Comparison of ENCODE assay signal across 12 cellular contexts in genomic region chr15:67413770-67414429, GRCh38.
DNase-seq lines count a peak whose midpoint lies in the region; ATAC-seq, FAIRE-seq and TF ChIP-seq lines count a peak whose summit lies in the region.
"Had no signal": no experiment of that assay in that cellular context is flagged by ENCODE, and none has a peak within 500 bp of the region (broad histone marks: within the 10 kb centered on the region; RNA-seq: fewer than 3 reads in every experiment).

No MANE protein-coding gene starts in this region.

- ATAC-seq in Right ventricle myocardium superior (ENCODE audit: poor library complexity) (peak; percentile 45), GM21529 (IDR thresholded peaks at IDR 0.05; ENCODE audit: unreplicated experiment) (no peak), psoas muscle (no peak)

- FAIRE-seq in urothelium cell line (lab: Jason Lieb, UNC) = peak; percentile 27
- FAIRE-seq: A204.1, keratinocyte had no signal

- TF ChIP-seq POLR2A in testis (IDR thresholded peaks at IDR 0.05) = no peak

- TF ChIP-seq CTCF in left ventricle myocardium inferior (IDR thresholded peaks at IDR 0.05; ENCODE audit: borderline replicate concordance) = no peak
- TF ChIP-seq CTCF in psoas muscle (IDR thresholded peaks at IDR 0.05) = no peak
- no peak for TF ChIP-seq CTCF in testis (IDR thresholded peaks at IDR 0.05)

- H3K27ac ChIP-seq in left ventricle myocardium inferior (replicated peaks) (no peak overlapping the region), psoas muscle (no peak overlapping the region), testis (no peak overlapping the region)
- H3K27ac ChIP-seq: VCaP had no signal

- no peaks in the 10 kb centered on the region for H3K27me3 ChIP-seq in left ventricle myocardium inferior (ENCODE audit: low read depth)
- H3K27me3 ChIP-seq in psoas muscle (ENCODE audit: insufficient read depth in 3 of 3, low read length in 2 of 3) = no peaks in the 10 kb centered on the region
- H3K27me3 ChIP-seq in testis = no peaks in the 10 kb centered on the region

- intact Hi-C loops in Right ventricle myocardium superior (cut with DNase I) = no loop called here
- intact Hi-C loops in left ventricle myocardium inferior (cut with micrococcal nuclease) = no loop called here
- intact Hi-C loops in psoas muscle (cut with DNase I) = no loop called here
- intact Hi-C loops in testis (cut with DNase I; ENCODE audit: low total_unique reads) = no loop called here

- H3K4me1 ChIP-seq in left ventricle myocardium inferior = peaks cover 9% of the 10 kb centered on the region
- H3K4me1 ChIP-seq in psoas muscle = no peaks in the 10 kb centered on the region
- no peaks in the 10 kb centered on the region for H3K4me1 ChIP-seq in testis

- 64 to 69% (median 68%) methylated on average over 12 of the region's 12 CpGs for WGBS in psoas muscle, 3 donors
- 72 to 81% methylated on average over 12 of the region's 12 CpGs for WGBS in testis, 2 donors

- H3K4me3 ChIP-seq in left ventricle myocardium inferior = no peak overlapping the region
- H3K4me3 ChIP-seq in psoas muscle = no peak overlapping the region
- no peak overlapping the region for H3K4me3 ChIP-seq in testis

- H3K36me3 ChIP-seq in left ventricle myocardium inferior (no peaks in the 10 kb centered on the region), psoas muscle (ENCODE audit: insufficient read depth in 1 of 2, low read depth in 1 of 2) (peaks cover 5% of the 10 kb centered on the region in 2 donors), testis (ENCODE audit: low read depth, missing control alignments) (no peaks in the 10 kb centered on the region)

- DNase-seq in Right ventricle myocardium superior (no peak), left ventricle myocardium inferior (no peak), SW480 (ENCODE audit: low spot score) (peak; percentile 79), glomerular endothelial cell (ENCODE audit: extremely low read depth, low read depth, low spot score) (peak; percentile 41), urothelium cell line (ENCODE audit: low spot score) (peak; percentile 74), psoas muscle (no peak), testis (no peak)
- DNase-seq: NCI-H82 had no signal

- H3K9me3 ChIP-seq in left ventricle myocardium inferior (replicated peaks) = no peaks in the 10 kb centered on the region
- H3K9me3 ChIP-seq in psoas muscle = no peaks in the 10 kb centered on the region
- H3K9me3 ChIP-seq in testis = no peaks in the 10 kb centered on the region

Comparison
In these comparisons a context has a peak if more than half of its experiments do, and no peak if none do; other contexts are left out.
1. DNase-seq: peak in SW480 (single experiment), glomerular endothelial cell (single experiment) and urothelium cell line (single experiment); none in Right ventricle myocardium superior (single experiment), left ventricle myocardium inferior (single experiment), psoas muscle (0 of 2) and testis (single experiment).